Comparison of ENCODE assay signal across 8 cellular contexts in genomic region chr2:43269706-43270105, GRCh38. TPM values are rescaled to one million over a fixed set of nuclear protein-coding genes. Genes with fewer than 3 reads are reported as not detected.
A peak's percentile ranks its signal among the peaks of the same experiment; 100 is the strongest.
DNase-seq lines count a peak whose midpoint lies in the region; ATAC-seq and TF ChIP-seq lines count a peak whose summit lies in the region.

No MANE protein-coding gene starts in this region.

- DNase-seq in AG09319 (ENCODE audit: extremely low read depth, low read depth) = peak; percentile 35
- DNase-seq in NCI-H226 = peak; percentile 54
- no peak for DNase-seq in esophagus squamous epithelium (lab: John Stamatoyannopoulos, UW)
- DNase-seq in ovary = peak; percentile 50 to 81 (median 74)
- no peak for DNase-seq in SW 1271 (lab: John Stamatoyannopoulos, UW)
- DNase-seq in NCI-H2107 treated with DMSO at 0.1 percent for 48 hours (lab: John Stamatoyannopoulos, UW; ENCODE audit: unreplicated experiment) = no peak
- no peak for DNase-seq in activated CD4-positive, alpha-beta T cell treated with anti-CD3 and anti-CD28 coated beads, Interleukin-2, amount 50 U/mL, for 1 hour

- peaks cover 15 to 55% (median 29%) of the 10 kb centered on the region in 3 donors for H3K4me1 ChIP-seq in esophagus squamous epithelium
- peaks cover 27% of the 10 kb centered on the region for H3K4me1 ChIP-seq in ovary (ENCODE audit: insufficient read depth)

- WGBS in esophagus squamous epithelium, 2 donors = 8 to 36% methylated on average over 3 of the region's 3 CpGs
- 2 to 12% (median 7%) methylated on average over 3 of the region's 3 CpGs for WGBS in ovary, 3 donors

- TF ChIP-seq CTCF in AG09319 (IDR thresholded peaks at IDR 0.05; ENCODE audit: low read depth, low read length) (no peak), esophagus squamous epithelium (IDR thresholded peaks at IDR 0.05) (no peak), ovary (IDR thresholded peaks at IDR 0.05) (no peak)

- H3K4me3 ChIP-seq in esophagus squamous epithelium (peak overlapping the region in 1 of 4 donors; percentile 38), ovary (no peak overlapping the region)

- TF ChIP-seq POLR2A in esophagus squamous epithelium (IDR thresholded peaks at IDR 0.05) (peak in 1 of 4 donors; percentile 9), ovary (IDR thresholded peaks at IDR 0.05) (no peak)

- H3K27ac ChIP-seq in esophagus squamous epithelium (peak overlapping the region; percentile 67 to 92 (median 82)), ovary (peak overlapping the region; percentile 46 to 92)

- intact Hi-C loops in esophagus squamous epithelium (cut with DNase I) = no loop called here
- intact Hi-C loops in ovary (cut with DNase I) = loop anchor here in 1 of 4 donors (10.0 kb wide), 1 partner anchor 65 kb away; no protein-coding TSS in a partner anchor

- no peaks in the 10 kb centered on the region for H3K9me3 ChIP-seq in esophagus squamous epithelium
- no peaks in the 10 kb centered on the region for H3K9me3 ChIP-seq in ovary

- H3K36me3 ChIP-seq in esophagus squamous epithelium = peaks cover 0 to 36% (median 0%) of the 10 kb centered on the region in 3 donors
- no peaks in the 10 kb centered on the region for H3K36me3 ChIP-seq in ovary

- no peak for TF ChIP-seq EP300 in ovary (IDR thresholded peaks at IDR 0.05)

- ATAC-seq in GM21447 (IDR thresholded peaks at IDR 0.05; ENCODE audit: unreplicated experiment) = no peak

- no peaks in the 10 kb centered on the region for H3K27me3 ChIP-seq in esophagus squamous epithelium
- no peaks in the 10 kb centered on the region for H3K27me3 ChIP-seq in ovary

RNA-seq across cellular contexts. Expression of gene ZFP36L2, which starts 43.3 kb away (rescaled TPM):
- total RNA-seq in esophagus squamous epithelium = 10 to 100 TPM; 26.6 to 87.7 (median 41.8) TPM
- total RNA-seq in ovary = 100 to 1,000 TPM; 115 to 369 (median 254) TPM
- 100 to 1,000 TPM; 162 to 169 TPM for polyA plus RNA-seq in ovary

Comparison
In these comparisons a context has a peak if more than half of its experiments do, and no peak if none do; other contexts are left out.
1. DNase-seq: peak in AG09319 (single experiment), NCI-H226 (single experiment) and ovary (5 of 5); none in esophagus squamous epithelium (single experiment), SW 1271 (0 of 2), NCI-H2107 treated with DMSO at 0.1 percent for 48 hours (single experiment) and activated CD4-positive, alpha-beta T cell treated with anti-CD3 and anti-CD28 coated beads, Interleukin-2, amount 50 U/mL, for 1 hour (single experiment).